Comparison of ENCODE assay signal across 26 cellular contexts in the genomic region with DNA sequence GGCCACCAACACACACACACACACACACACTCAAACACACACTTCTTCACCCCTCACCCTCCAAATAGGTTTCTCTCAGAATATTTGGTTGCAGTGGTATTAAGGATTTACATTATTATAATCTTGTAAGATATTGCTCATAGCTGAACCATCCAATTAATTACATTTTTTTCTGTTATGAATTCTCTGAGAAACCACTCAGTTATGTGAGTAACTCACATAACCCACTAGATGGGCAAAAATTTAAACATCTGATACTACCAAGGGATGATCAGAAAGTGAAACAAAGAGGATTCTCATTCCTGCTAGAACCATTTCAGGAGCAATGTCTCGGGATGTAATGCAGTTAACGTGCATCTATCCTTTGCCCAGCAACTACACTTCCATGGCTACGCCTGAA. TPM values are rescaled to one million over a fixed set of nuclear protein-coding genes. Genes with fewer than 3 reads are reported as not detected.
"Had no signal": no experiment of that assay in that cellular context is flagged by ENCODE, and none has a peak within 500 bp of the region (broad histone marks: within the 10 kb centered on the region; RNA-seq: fewer than 3 reads in every experiment).

No MANE protein-coding gene starts in this region.

- ATAC-seq: activated CD4-positive, alpha-beta T cell treated with anti-CD3 and anti-CD28 coated beads for 36 hours; effector memory CD8-positive, alpha-beta T cell; heart right ventricle; left ventricle myocardium superior; naive thymus-derived CD4-positive, alpha-beta T cell; psoas muscle; stimulated activated naive B cell treated with anti-CD40 and anti-IgM and Interleukin-4, amounts not matched to agents 10 μg/mL and 1 μg/mL and 100 μg/mL, for 72 hours had no signal

- H3K4me1 Mint-ChIP-seq: activated B cell treated with CpG ODN at 0.5 μM for 24 hours; activated CD4-positive, alpha-beta T cell treated with anti-CD3 and anti-CD28 coated beads for 36 hours; stimulated activated naive B cell treated with anti-CD40 and anti-IgM and Interleukin-4, amounts not matched to agents 10 μg/mL and 1 μg/mL and 100 μg/mL, for 72 hours had no signal

- H3K4me1 ChIP-seq: tibial nerve had no signal

- H2AFZ ChIP-seq: parathyroid adenoma had no signal

- H3K36me3 Mint-ChIP-seq: activated naive CD8-positive, alpha-beta T cell; mesothelial cell of epicardium; naive thymus-derived CD4-positive, alpha-beta T cell; stimulated activated naive B cell treated with anti-CD40 and anti-IgM and Interleukin-4, amounts not matched to agents 10 μg/mL and 1 μg/mL and 100 μg/mL, for 72 hours had no signal

- DNase-seq: activated B cell treated with CpG ODN at 0.5 μM for 24 hours; activated CD4-positive, alpha-beta T cell treated with anti-CD3 and anti-CD28 coated beads for 36 hours; activated CD8-positive, alpha-beta memory T cell treated with anti-CD3 and anti-CD28 coated beads for 24 hours; activated effector memory CD4-positive, alpha-beta T cell treated with Interleukin-2 at 50 U/mL for 16 hours; activated naive CD4-positive, alpha-beta T cell treated with Interleukin-2 at 50 U/mL for 16 hours; amniotic stem cell; caudate nucleus; cortex of kidney; effector memory CD8-positive, alpha-beta T cell; erythroblast; foreskin melanocyte; heart right ventricle; left ventricle myocardium superior; naive thymus-derived CD4-positive, alpha-beta T cell; psoas muscle; sigmoid colon; stimulated activated CD4-positive, alpha-beta T cell treated with anti-CD3 and anti-CD28 coated beads, Interleukin-15, amount 100 ng/mL, for 24 hours; stimulated activated CD4-positive, alpha-beta T cell treated with anti-CD3 and anti-CD28 coated beads, Interleukin-2, amount 100 ng/mL, for 24 hours; stimulated activated naive B cell treated with anti-CD40 and anti-IgM and Interleukin-4, amounts not matched to agents 10 μg/mL and 1 μg/mL and 100 μg/mL, for 72 hours; T-helper 1 cell had no signal

- H3K9me3 ChIP-seq: heart right ventricle, psoas muscle, sigmoid colon, suprapubic skin, tibial nerve had no signal

- H3K4me3 Mint-ChIP-seq: activated B cell treated with CpG ODN at 0.5 μM for 24 hours; activated CD4-positive, alpha-beta T cell treated with anti-CD3 and anti-CD28 coated beads for 36 hours; activated naive CD8-positive, alpha-beta T cell; effector memory CD8-positive, alpha-beta T cell; mesothelial cell of epicardium; naive thymus-derived CD4-positive, alpha-beta T cell; stimulated activated naive B cell treated with anti-CD40 and anti-IgM and Interleukin-4, amounts not matched to agents 10 μg/mL and 1 μg/mL and 100 μg/mL, for 72 hours; T-helper 2 cell treated with Interferon-gamma antibody and Interleukin-4, amounts not matched to agents 5 μg/mL and 100 μg/mL, for 36 hours had no signal

- H3K27ac ChIP-seq: heart right ventricle, parathyroid adenoma, psoas muscle, sigmoid colon, suprapubic skin, tibial nerve had no signal

- H3K9me3 Mint-ChIP-seq: effector memory CD8-positive, alpha-beta T cell; stimulated activated naive B cell treated with anti-CD40 and anti-IgM and Interleukin-4, amounts not matched to agents 10 μg/mL and 1 μg/mL and 100 μg/mL, for 72 hours; T-helper 2 cell treated with Interferon-gamma antibody and Interleukin-4, amounts not matched to agents 5 μg/mL and 100 μg/mL, for 36 hours had no signal

- H3K4me3 ChIP-seq: heart right ventricle, psoas muscle, sigmoid colon, suprapubic skin, tibial nerve had no signal

- H3K27ac Mint-ChIP-seq: activated B cell treated with CpG ODN at 0.5 μM for 24 hours; activated CD4-positive, alpha-beta T cell treated with anti-CD3 and anti-CD28 coated beads for 36 hours; activated naive CD8-positive, alpha-beta T cell; effector memory CD8-positive, alpha-beta T cell; mesothelial cell of epicardium; naive thymus-derived CD4-positive, alpha-beta T cell; stimulated activated naive B cell treated with anti-CD40 and anti-IgM and Interleukin-4, amounts not matched to agents 10 μg/mL and 1 μg/mL and 100 μg/mL, for 72 hours; T-helper 2 cell treated with Interferon-gamma antibody and Interleukin-4, amounts not matched to agents 5 μg/mL and 100 μg/mL, for 36 hours had no signal

- H3K27me3 ChIP-seq: heart right ventricle, sigmoid colon, suprapubic skin, tibial nerve had no signal

- H3K27me3 Mint-ChIP-seq: activated B cell treated with CpG ODN at 0.5 μM for 24 hours; effector memory CD8-positive, alpha-beta T cell; stimulated activated naive B cell treated with anti-CD40 and anti-IgM and Interleukin-4, amounts not matched to agents 10 μg/mL and 1 μg/mL and 100 μg/mL, for 72 hours had no signal

- H3K9ac ChIP-seq: parathyroid adenoma had no signal

RNA-seq across cellular contexts. Expression of a gene that starts 31.6 kb away (rescaled TPM):
- total RNA-seq: activated B cell treated with CpG ODN at 0.5 μM for 24 hours had no signal
- polyA plus RNA-seq: naive thymus-derived CD4-positive, alpha-beta T cell had no signal
